In genomic region chr13:106348032-106348431, GRCh38 we compare ENCODE assay signal across 13 cellular contexts.
DNase-seq lines count a peak whose midpoint lies in the region; ATAC-seq and TF ChIP-seq lines count a peak whose summit lies in the region.
"Had no signal": no experiment of that assay in that cellular context is flagged by ENCODE, and none has a peak within 500 bp of the region (broad histone marks: within the 10 kb centered on the region; RNA-seq: fewer than 3 reads in every experiment).

No MANE protein-coding gene starts in this region.

- intact Hi-C loops in left colon (cut with DNase I, micrococcal nuclease) = loop anchor here in 1 of 2 donors (10.0 kb wide), 1 partner anchor 127 kb away; no protein-coding TSS in a partner anchor

- H3K4me3 ChIP-seq in cardiac fibroblast (replicated peaks in 1 of 2; ENCODE audit: low read depth in 2 of 2, low read length in 2 of 2) = no peak overlapping the region
- H3K4me3 ChIP-seq: testis had no signal

- no peak for TF ChIP-seq CTCF in cardiac fibroblast (IDR thresholded peaks at IDR 0.05; ENCODE audit: low read depth, low read length)

- DNase-seq in Daoy (ENCODE audit: low read depth) (peak; percentile 59), LHCN-M2 (ENCODE audit: low read depth) (peak; percentile 53), cardiac fibroblast (ENCODE audit: low read depth in 2 of 2) (peak; percentile 51 to 58), left kidney (ENCODE audit: low read depth, low spot score) (peak; percentile 24), globus pallidus (ENCODE audit: low spot score) (no peak), left colon (no peak), MV-4-11 (lab: John Stamatoyannopoulos, UW) (no peak), superior temporal gyrus (ENCODE audit: extremely low spot score) (no peak)
- DNase-seq: activated T-cell treated with anti-CD3 and anti-CD28 coated beads, Interleukin-2, amount 50 U/mL, for 24 hours; CD4-positive, CD25-positive, alpha-beta regulatory T cell; central memory CD4-positive, alpha-beta T cell; Kasumi-1; testis had no signal

- ATAC-seq in left colon = no peak

Comparison
In these comparisons a context has a peak if more than half of its experiments do, and no peak if none do; other contexts are left out.
1. DNase-seq: peak in Daoy (single experiment), LHCN-M2 (single experiment), cardiac fibroblast (2 of 2) and left kidney (single experiment); none in globus pallidus (single experiment), left colon (0 of 2), MV-4-11 (single experiment) and superior temporal gyrus (single experiment).